In genomic region chr9:133841167-133841812, GRCh38 we compare ENCODE assay signal across 20 cellular contexts.
A peak's percentile ranks its signal among the peaks of the same experiment; 100 is the strongest.
DNase-seq lines count a peak whose midpoint lies in the region; ATAC-seq and TF ChIP-seq lines count a peak whose summit lies in the region.
"Had no signal": no experiment of that assay in that cellular context is flagged by ENCODE, and none has a peak within 500 bp of the region (broad histone marks: within the 10 kb centered on the region; RNA-seq: fewer than 3 reads in every experiment).

No MANE protein-coding gene starts in this region.

- H3K4me3 ChIP-seq in H7 (ENCODE audit: insufficient read depth, low read depth, low read length) (no peak overlapping the region), endodermal cell (ENCODE audit: low read length) (no peak overlapping the region), colonic mucosa (no peak overlapping the region)
- H3K4me3 ChIP-seq: GM12878 had no signal

- H3K9ac ChIP-seq in endodermal cell (ENCODE audit: extremely low read depth, low read length, poor library complexity, severe bottlenecking) (no peak overlapping the region), colonic mucosa (ENCODE audit: low read depth in 2 of 2, low read length in 2 of 2) (no peak overlapping the region)

- H3K4me1 Mint-ChIP-seq in endodermal cell, result peaks cover 16% of the 10 kb centered on the region
- peaks cover 73% of the 10 kb centered on the region for H3K4me1 Mint-ChIP-seq in stimulated activated memory B cell treated with anti-CD40 and anti-IgM and Interleukin-4, amounts not matched to agents 10 μg/mL and 1 μg/mL and 100 μg/mL, for 72 hours

- H3K27me3 Mint-ChIP-seq in endodermal cell (ENCODE audit: insufficient read depth), result no peaks in the 10 kb centered on the region
- H3K27me3 Mint-ChIP-seq in stimulated activated memory B cell treated with anti-CD40 and anti-IgM and Interleukin-4, amounts not matched to agents 10 μg/mL and 1 μg/mL and 100 μg/mL, for 72 hours, result no peaks in the 10 kb centered on the region

- no peak for ATAC-seq in stimulated activated memory B cell treated with anti-CD40 and anti-IgM and Interleukin-4, amounts not matched to agents 10 μg/mL and 1 μg/mL and 100 μg/mL, for 72 hours
- ATAC-seq: GM12878, Right ventricle myocardium inferior had no signal

- DNase-seq in H7 (peak; percentile 61), RWPE1 (ENCODE audit: low spot score) (no peak), endodermal cell (no peak), NOMO-1 treated with DMSO at 0.1 percent for 48 hours (lab: John Stamatoyannopoulos, UW; ENCODE audit: unreplicated experiment) (no peak), colonic mucosa (no peak)
- DNase-seq in activated CD4-positive, alpha-beta T cell treated with anti-CD3 and anti-CD28 coated beads, Interleukin-2, amount 50 U/mL, for 1 hour, result no peak
- DNase-seq: CD4-positive, alpha-beta T cell; COR-L47; DND-41; HFFc6; KG1; NCI-H146; NCI-H226; NCI-H774; OCI-M1 had no signal

- peak overlapping the region; percentile 58 for H3K27ac ChIP-seq in RWPE1
- H3K27ac ChIP-seq in endodermal cell (ENCODE audit: low read depth, low read length), result no peak overlapping the region
- H3K27ac ChIP-seq in colonic mucosa, result no peak overlapping the region
- H3K27ac ChIP-seq: HL-60 had no signal

- no peak overlapping the region for H3K4me3 Mint-ChIP-seq in endodermal cell
- no peak overlapping the region for H3K4me3 Mint-ChIP-seq in stimulated activated memory B cell treated with anti-CD40 and anti-IgM and Interleukin-4, amounts not matched to agents 10 μg/mL and 1 μg/mL and 100 μg/mL, for 72 hours
- H3K4me3 Mint-ChIP-seq: CD4-positive, alpha-beta T cell; H9; HFFc6 had no signal

- CTCF ChIA-PET in RWPE1 (lab: Yijun Ruan, JAX), result interaction anchor here (0.8 to 0.9 kb wide), 2 partner anchors 49 to 152 kb away, joined by 3 read pairs; no protein-coding TSS in a partner anchor

- H3K36me3 ChIP-seq in H7 (replicated peaks; ENCODE audit: control insufficient read depth, insufficient read depth, low read length) (no peaks in the 10 kb centered on the region), endodermal cell (ENCODE audit: control insufficient read depth, insufficient read depth, low read length) (no peaks in the 10 kb centered on the region), colonic mucosa (no peaks in the 10 kb centered on the region)

- H3K27me3 ChIP-seq in H7 (ENCODE audit: control insufficient read depth, insufficient read depth, low read length) (no peaks in the 10 kb centered on the region), endodermal cell (ENCODE audit: control insufficient read depth, insufficient read depth, low read length, poor library complexity, severe bottlenecking) (no peaks in the 10 kb centered on the region), colonic mucosa (no peaks in the 10 kb centered on the region)

- no peaks in the 10 kb centered on the region for H3K9me3 ChIP-seq in endodermal cell (ENCODE audit: control insufficient read depth, low read length)
- no peaks in the 10 kb centered on the region for H3K9me3 ChIP-seq in colonic mucosa

- H3K9me3 Mint-ChIP-seq in endodermal cell, result no peaks in the 10 kb centered on the region
- peaks cover 6% of the 10 kb centered on the region for H3K9me3 Mint-ChIP-seq in stimulated activated memory B cell treated with anti-CD40 and anti-IgM and Interleukin-4, amounts not matched to agents 10 μg/mL and 1 μg/mL and 100 μg/mL, for 72 hours
- H3K9me3 Mint-ChIP-seq: CD4-positive, alpha-beta T cell; H9; HFFc6 had no signal

- H3K36me3 Mint-ChIP-seq in endodermal cell (ENCODE audit: low read depth), result no peaks in the 10 kb centered on the region
- H3K36me3 Mint-ChIP-seq in stimulated activated memory B cell treated with anti-CD40 and anti-IgM and Interleukin-4, amounts not matched to agents 10 μg/mL and 1 μg/mL and 100 μg/mL, for 72 hours, result peaks cover 51% of the 10 kb centered on the region

- TF ChIP-seq CTCF in RWPE1 (conservative IDR thresholded peaks at IDR 0.05; ENCODE audit: low read depth) (no peak), endodermal cell (conservative IDR thresholded peaks at IDR 0.05) (no peak), colonic mucosa (IDR thresholded peaks at IDR 0.05) (no peak)

- no peaks in the 10 kb centered on the region for H3K4me1 ChIP-seq in endodermal cell (ENCODE audit: control insufficient read depth, insufficient read depth, low read length)
- peaks cover 3% of the 10 kb centered on the region for H3K4me1 ChIP-seq in colonic mucosa

- POLR2A ChIA-PET in RWPE1 (lab: Yijun Ruan, JAX; ENCODE audit: low non-redundant PET), result no interaction called here

- H3K27ac Mint-ChIP-seq in endodermal cell, result peak overlapping the region; percentile 44
- H3K27ac Mint-ChIP-seq in stimulated activated memory B cell treated with anti-CD40 and anti-IgM and Interleukin-4, amounts not matched to agents 10 μg/mL and 1 μg/mL and 100 μg/mL, for 72 hours, result peak overlapping the region; percentile 72
- H3K27ac Mint-ChIP-seq: CD4-positive, alpha-beta T cell; HFFc6 had no signal

- 90 to 92% methylated on average over 7 to 10 of the region's 10 CpGs for WGBS in endodermal cell (ENCODE audit: insufficient coverage in 1 of 2, insufficient read length in 1 of 2), 2 experiments

- intact Hi-C loops in colonic mucosa (cut with DNase I), result no loop called here
